In the genomic region with DNA sequence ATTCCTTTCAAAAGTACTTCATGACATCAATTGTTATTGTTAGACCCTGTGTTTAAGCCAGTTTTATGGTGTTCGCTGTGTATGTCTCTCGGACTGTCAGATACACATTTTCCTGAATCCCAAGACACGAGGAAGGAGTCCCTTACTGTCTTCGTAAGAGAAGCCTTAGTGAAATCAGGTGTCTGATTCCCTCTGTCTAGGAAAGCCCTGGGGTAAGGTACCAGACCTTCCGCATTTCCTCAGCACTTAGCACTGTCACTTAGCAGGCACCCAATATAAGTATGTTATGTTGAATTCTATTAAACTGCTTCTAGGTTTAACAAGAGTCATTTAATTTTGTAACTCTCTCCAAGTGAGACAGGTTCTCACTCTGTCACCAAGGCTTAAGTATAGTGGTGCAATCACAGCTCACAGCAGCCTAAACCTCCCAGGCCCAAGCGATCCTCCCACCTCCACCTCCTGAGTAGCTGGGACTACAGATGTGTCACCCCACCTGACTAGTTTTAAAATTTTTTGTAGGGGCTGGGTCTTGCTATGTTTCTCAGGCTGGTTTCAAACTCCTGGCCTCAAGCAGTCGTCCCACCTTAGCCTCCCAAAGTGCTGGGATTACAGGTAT, we compare ENCODE assay signal across 1 cellular context.
TF ChIP-seq lines count a peak whose summit lies in the region.

No MANE protein-coding gene starts in this region.

TF ChIP-seq in IMR-90, 13 proteins besides CTCF, POLR2A, EP300 and RAD21:
- TF ChIP-seq RCOR1 (IDR thresholded peaks at IDR 0.05; ENCODE audit: insufficient replicate concordance, low read length) (no peak), MXI1 (IDR thresholded peaks at IDR 0.05; ENCODE audit: borderline replicate concordance, low read depth, low read length) (no peak), SMC3 (IDR thresholded peaks at IDR 0.05; ENCODE audit: low read depth, low read length) (no peak), CHD1 (IDR thresholded peaks at IDR 0.05; ENCODE audit: low read depth, low read length) (no peak), NFE2L2 (IDR thresholded peaks at IDR 0.05; ENCODE audit: low read depth, low read length) (no peak), MAZ (IDR thresholded peaks at IDR 0.05; ENCODE audit: borderline replicate concordance, low read depth, low read length) (no peak), RFX5 (IDR thresholded peaks at IDR 0.05; ENCODE audit: low read depth, low read length) (no peak), FOS (IDR thresholded peaks at IDR 0.05; ENCODE audit: low read depth, low read length) (no peak), ELK1 (IDR thresholded peaks at IDR 0.05; ENCODE audit: borderline replicate concordance, low read depth, low read length) (no peak), CEBPB (IDR thresholded peaks at IDR 0.05; ENCODE audit: low read depth, low read length) (no peak), BHLHE40 (IDR thresholded peaks at IDR 0.05; ENCODE audit: low read depth, low read length) (no peak), MAFK (IDR thresholded peaks at IDR 0.05; ENCODE audit: low read depth, low read length) (no peak)
- TF ChIP-seq, protein P1, sequence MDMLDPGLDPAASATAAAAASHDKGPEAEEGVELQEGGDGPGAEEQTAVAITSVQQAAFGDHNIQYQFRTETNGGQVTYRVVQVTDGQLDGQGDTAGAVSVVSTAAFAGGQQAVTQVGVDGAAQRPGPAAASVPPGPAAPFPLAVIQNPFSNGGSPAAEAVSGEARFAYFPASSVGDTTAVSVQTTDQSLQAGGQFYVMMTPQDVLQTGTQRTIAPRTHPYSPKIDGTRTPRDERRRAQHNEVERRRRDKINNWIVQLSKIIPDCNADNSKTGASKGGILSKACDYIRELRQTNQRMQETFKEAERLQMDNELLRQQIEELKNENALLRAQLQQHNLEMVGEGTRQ (IDR thresholded peaks at IDR 0.05; ENCODE audit: low read depth, low read length) = no peak
TF ChIP-seq in IMR-90: peak in this region for 0.
